8 cellular contexts compared by ENCODE assay signal in genomic region chr7:105808703-105809590, GRCh38.
DNase-seq lines count a peak whose midpoint lies in the region; ATAC-seq and TF ChIP-seq lines count a peak whose summit lies in the region.

No MANE protein-coding gene starts in this region.

- H3K9me3 Mint-ChIP-seq in MCF 10A (ENCODE audit: unreplicated experiment), result no peaks in the 10 kb centered on the region
- no peaks in the 10 kb centered on the region for H3K9me3 Mint-ChIP-seq in activated naive CD8-positive, alpha-beta T cell (ENCODE audit: low read depth)

- no peak for TF ChIP-seq POLR2A in breast epithelium (IDR thresholded peaks at IDR 0.05)

- H3K4me3 ChIP-seq in breast epithelium (no peak overlapping the region), SU-DHL-6 (ENCODE audit: insufficient read depth, low read length, poor library complexity, severe bottlenecking) (no peak overlapping the region)

- intact Hi-C loops in MCF 10A (cut with micrococcal nuclease) (no loop called here), breast epithelium (cut with DNase I; ENCODE audit: low total_unique reads) (no loop called here), sciatic nerve (cut with DNase I) (no loop called here)

- H3K9me2 ChIP-seq in SU-DHL-6 (replicated peaks; ENCODE audit: insufficient read depth, low read length), result no peaks in the 10 kb centered on the region

- no peak for TF ChIP-seq CTCF in MCF 10A (IDR thresholded peaks at IDR 0.05; ENCODE audit: unreplicated experiment)
- TF ChIP-seq CTCF in breast epithelium (IDR thresholded peaks at IDR 0.05), result no peak
- TF ChIP-seq CTCF in SU-DHL-6 (IDR thresholded peaks at IDR 0.05; ENCODE audit: insufficient read depth, low read length, poor library complexity, severe bottlenecking), result no peak

- H3K4me1 ChIP-seq in breast epithelium, result no peaks in the 10 kb centered on the region

- H3K36me3 ChIP-seq in breast epithelium (no peaks in the 10 kb centered on the region), SU-DHL-6 (ENCODE audit: low read length) (no peaks in the 10 kb centered on the region)

- no peak overlapping the region for H3K4me2 ChIP-seq in SU-DHL-6 (ENCODE audit: low read depth, low read length, poor library complexity, severe bottlenecking)

- peak overlapping the region; percentile 35 for H2AFZ ChIP-seq in SU-DHL-6 (ENCODE audit: low read depth, low read length, severe bottlenecking)

- peaks cover 27% of the 10 kb centered on the region for H3K4me1 Mint-ChIP-seq in MCF 10A (ENCODE audit: insufficient read depth, unreplicated experiment)
- H3K4me1 Mint-ChIP-seq in activated naive CD8-positive, alpha-beta T cell (ENCODE audit: low read depth), result peaks cover 63% of the 10 kb centered on the region

- H3K36me3 Mint-ChIP-seq in MCF 10A (ENCODE audit: insufficient read depth, unreplicated experiment), result peaks cover 5% of the 10 kb centered on the region
- H3K36me3 Mint-ChIP-seq in activated naive CD8-positive, alpha-beta T cell, result peaks cover 9% of the 10 kb centered on the region

- DNase-seq in MCF 10A (ENCODE audit: unreplicated experiment) (peak; percentile 42), breast epithelium (ENCODE audit: low spot score in 2 of 2) (no peak), sciatic nerve (ENCODE audit: low spot score) (no peak), SHP77 treated with DMSO at 0.1 percent for 48 hours (lab: John Stamatoyannopoulos, UW) (no peak), caudate nucleus (lab: John Stamatoyannopoulos, UW) (no peak)

- H3K27me3 ChIP-seq in breast epithelium, result no peaks in the 10 kb centered on the region
- H3K27me3 ChIP-seq in SU-DHL-6 (ENCODE audit: low read length), result no peaks in the 10 kb centered on the region

- no peaks in the 10 kb centered on the region for H3F3A ChIP-seq in SU-DHL-6 (ENCODE audit: insufficient read depth)

- H3K9me3 ChIP-seq in breast epithelium, result no peaks in the 10 kb centered on the region
- no peaks in the 10 kb centered on the region for H3K9me3 ChIP-seq in SU-DHL-6 (ENCODE audit: insufficient read depth, low read length)

- no peaks in the 10 kb centered on the region for H4K20me1 ChIP-seq in SU-DHL-6 (ENCODE audit: low read depth, low read length)

- H3K4me3 Mint-ChIP-seq in MCF 10A (ENCODE audit: unreplicated experiment), result no peak overlapping the region
- peak overlapping the region; percentile 78 for H3K4me3 Mint-ChIP-seq in activated naive CD8-positive, alpha-beta T cell

- BruUV-seq in MCF 10A (replicated peaks; lab: Mats Ljungman, UMichigan), result no TSS peak

- CTCF ChIA-PET in MCF 10A (lab: Yijun Ruan, JAX), result no interaction called here

- H3K27me3 Mint-ChIP-seq in MCF 10A (ENCODE audit: insufficient read depth, unreplicated experiment), result no peaks in the 10 kb centered on the region
- no peaks in the 10 kb centered on the region for H3K27me3 Mint-ChIP-seq in activated naive CD8-positive, alpha-beta T cell

- no peaks in the 10 kb centered on the region for H3K79me2 ChIP-seq in SU-DHL-6 (ENCODE audit: insufficient read depth, low read length)

- H3K27ac Mint-ChIP-seq in MCF 10A (ENCODE audit: low read depth, unreplicated experiment), result no peak overlapping the region
- peak overlapping the region; percentile 89 for H3K27ac Mint-ChIP-seq in activated naive CD8-positive, alpha-beta T cell

- POLR2A ChIA-PET in MCF 10A (lab: Yijun Ruan, JAX), result interaction anchor here (1.6 kb wide), 1 partner anchor 9 kb away, joined by 6 read pairs; no protein-coding TSS in a partner anchor

- ATAC-seq in HG03097 (IDR thresholded peaks at IDR 0.05; ENCODE audit: low FRiP score, unreplicated experiment) (peak; percentile 96), sciatic nerve (peak; percentile 42)

- no peak overlapping the region for H3K27ac ChIP-seq in breast epithelium
- no peak overlapping the region for H3K27ac ChIP-seq in SU-DHL-6 (ENCODE audit: low read depth, low read length)
- H3K27ac ChIP-seq in caudate nucleus (ENCODE audit: low read depth, low read length), result no peak overlapping the region

- no peak overlapping the region for H3K9ac ChIP-seq in SU-DHL-6 (ENCODE audit: low read length)
